Comparison of ENCODE assay signal across 20 cellular contexts in genomic region chr1:77625250-77625649, GRCh38. TPM values are rescaled to one million over a fixed set of nuclear protein-coding genes. Genes with fewer than 3 reads are reported as not detected.
DNase-seq lines count a peak whose midpoint lies in the region; ATAC-seq and TF ChIP-seq lines count a peak whose summit lies in the region.
"Had no signal": no experiment of that assay in that cellular context is flagged by ENCODE, and none has a peak within 500 bp of the region (broad histone marks: within the 10 kb centered on the region; RNA-seq: fewer than 3 reads in every experiment).

No MANE protein-coding gene starts in this region.

- H3K9me3 ChIP-seq in CD4-positive, alpha-beta T cell (ENCODE audit: control insufficient read depth, low read length), result no peaks in the 10 kb centered on the region
- no peaks in the 10 kb centered on the region for H3K9me3 ChIP-seq in PC-3 (ENCODE audit: low read length)
- H3K9me3 ChIP-seq: A549 had no signal

- H3K36me3 Mint-ChIP-seq in activated T-cell treated with anti-CD3 and anti-CD28 coated beads, Interleukin-2, amount 50 U/mL, for 24 hours (ENCODE audit: low read depth), result peaks cover 84% of the 10 kb centered on the region
- H3K36me3 Mint-ChIP-seq in CD4-positive, alpha-beta T cell (ENCODE audit: low read depth), result peaks cover 85% of the 10 kb centered on the region
- peaks cover 23% of the 10 kb centered on the region for H3K36me3 Mint-ChIP-seq in chondrocyte (ENCODE audit: low read depth)

- peaks cover 9% of the 10 kb centered on the region; the same call in 1 of the 2 replicates for H3K36me3 ChIP-seq in PC-3 (ENCODE audit: low read depth, low read length)

- H3F3A ChIP-seq in PC-3 (ENCODE audit: low read length, unreplicated experiment), result no peaks in the 10 kb centered on the region

- H3K4me1 Mint-ChIP-seq in activated T-cell treated with anti-CD3 and anti-CD28 coated beads, Interleukin-2, amount 50 U/mL, for 24 hours (ENCODE audit: low read depth), result peaks cover 23% of the 10 kb centered on the region
- H3K4me1 Mint-ChIP-seq in CD4-positive, alpha-beta T cell (ENCODE audit: low read depth), result peaks cover 10% of the 10 kb centered on the region
- peaks cover 7% of the 10 kb centered on the region for H3K4me1 Mint-ChIP-seq in chondrocyte (ENCODE audit: low read depth)
- H3K4me1 Mint-ChIP-seq: GM23338 had no signal

- no peak overlapping the region for H3K4me3 Mint-ChIP-seq in activated T-cell treated with anti-CD3 and anti-CD28 coated beads, Interleukin-2, amount 50 U/mL, for 24 hours
- H3K4me3 Mint-ChIP-seq in CD4-positive, alpha-beta T cell, result no peak overlapping the region
- H3K4me3 Mint-ChIP-seq in chondrocyte (ENCODE audit: unreplicated experiment), result no peak overlapping the region
- H3K4me3 Mint-ChIP-seq: CD8-positive, alpha-beta T cell; GM23338 had no signal

- H4K20me1 ChIP-seq in PC-3 (ENCODE audit: low read length), result no peaks in the 10 kb centered on the region

- no peak overlapping the region for H3K9ac ChIP-seq in PC-3 (ENCODE audit: low read length)

- in situ Hi-C loops in KBM-7 (cut with MboI; ENCODE audit: low pct_unique_long_range_greater_than_20kb, low sequenced_read_pairs), result no loop called here

- H3K9me3 Mint-ChIP-seq in activated T-cell treated with anti-CD3 and anti-CD28 coated beads, Interleukin-2, amount 50 U/mL, for 24 hours, result no peaks in the 10 kb centered on the region
- H3K9me3 Mint-ChIP-seq in CD4-positive, alpha-beta T cell, result no peaks in the 10 kb centered on the region
- no peaks in the 10 kb centered on the region for H3K9me3 Mint-ChIP-seq in chondrocyte (ENCODE audit: low read depth)
- H3K9me3 Mint-ChIP-seq: CD8-positive, alpha-beta T cell had no signal

- BruUV-seq in PC-3 (replicated peaks; lab: Mats Ljungman, UMichigan), result no TSS peak

- H3K4me2 ChIP-seq in PC-3 (ENCODE audit: low read length), result no peak overlapping the region
- H3K4me2 ChIP-seq: A549, GM23338 had no signal

- H3K79me2 ChIP-seq in PC-3 (ENCODE audit: low read length), result no peaks in the 10 kb centered on the region

- intact Hi-C loops in CD4-positive, alpha-beta T cell (cut with DNase I, micrococcal nuclease), result no loop called here
- intact Hi-C loops in PC-3 (cut with micrococcal nuclease), result loop anchor here (10.0 kb wide), 1 partner anchor 50 kb away; no protein-coding TSS in a partner anchor

- no peak overlapping the region for H2AFZ ChIP-seq in PC-3 (ENCODE audit: low read length)
- H2AFZ ChIP-seq: GM23338 had no signal

- H3K27ac Mint-ChIP-seq in activated T-cell treated with anti-CD3 and anti-CD28 coated beads, Interleukin-2, amount 50 U/mL, for 24 hours, result peak overlapping the region; percentile 64
- peak overlapping the region; percentile 58 for H3K27ac Mint-ChIP-seq in CD4-positive, alpha-beta T cell
- peak overlapping the region; percentile 68 for H3K27ac Mint-ChIP-seq in chondrocyte (ENCODE audit: unreplicated experiment)
- H3K27ac Mint-ChIP-seq: CD8-positive, alpha-beta T cell; GM23338 had no signal

- ATAC-seq in CD4-positive, alpha-beta T cell (ENCODE audit: poor library complexity), result no peak
- ATAC-seq in PC-3 (peak; percentile 54; the same call in 1 of the 2 replicates), GM21619 (IDR thresholded peaks at IDR 0.05; ENCODE audit: unreplicated experiment) (no peak)
- ATAC-seq: A549; CD8-positive, alpha-beta T cell; GM23338; HCT116 had no signal

- TF ChIP-seq CTCF in CD4-positive, alpha-beta T cell (IDR thresholded peaks at IDR 0.05), result no peak
- TF ChIP-seq CTCF in PC-3 (conservative IDR thresholded peaks at IDR 0.05; ENCODE audit: low read depth, low read length) (no peak), chondrocyte (IDR thresholded peaks at IDR 0.05) (no peak)

- H3K4me1 ChIP-seq in PC-3 (ENCODE audit: insufficient read depth, low read length), result no peaks in the 10 kb centered on the region

- no peak overlapping the region for H3K27ac ChIP-seq in CD4-positive, alpha-beta T cell (ENCODE audit: low read depth, low read length)
- H3K27ac ChIP-seq in PC-3 (ENCODE audit: low read length), result no peak overlapping the region
- H3K27ac ChIP-seq: A549 had no signal

- H3K27me3 Mint-ChIP-seq in activated T-cell treated with anti-CD3 and anti-CD28 coated beads, Interleukin-2, amount 50 U/mL, for 24 hours, result no peaks in the 10 kb centered on the region
- H3K27me3 Mint-ChIP-seq in CD4-positive, alpha-beta T cell, result no peaks in the 10 kb centered on the region
- H3K27me3 Mint-ChIP-seq in chondrocyte (ENCODE audit: low read depth), result no peaks in the 10 kb centered on the region

- H3K27me3 ChIP-seq in CD4-positive, alpha-beta T cell (ENCODE audit: control insufficient read depth, insufficient read depth, low read length), result no peaks in the 10 kb centered on the region
- no peaks in the 10 kb centered on the region for H3K27me3 ChIP-seq in PC-3 (ENCODE audit: low read length)

- DNase-seq in activated T-cell treated with anti-CD3 and anti-CD28 coated beads, Interleukin-2, amount 50 U/mL, for 24 hours, result no peak
- DNase-seq in activated T-cell treated with anti-CD3 and anti-CD28 coated beads, Interleukin-2, amount 50 U/mL, for 48 hours, result no peak
- DNase-seq in CD4-positive, alpha-beta T cell, result no peak
- peak; percentile 8 for DNase-seq in PC-3
- no peak for DNase-seq in chondrocyte (ENCODE audit: low spot score)
- no peak for DNase-seq in superior temporal gyrus (ENCODE audit: extremely low spot score)
- DNase-seq in KBM-7, result no peak
- DNase-seq: Calu3; CD8-positive, alpha-beta T cell; EL; NCI-H1694 treated with DMSO at 0.1 percent for 48 hours; NCI-H2227 treated with DMSO at 0.1 percent for 48 hours; NCI-H510A treated with DMSO at 0.1 percent for 48 hours; NCI-H774; RPMI8226; SHP77 treated with DMSO at 0.1 percent for 48 hours had no signal

- POLR2A ChIA-PET in CD4-positive, alpha-beta T cell (lab: Charles Lee), result no interaction called here
- POLR2A ChIA-PET in PC-3 (lab: Charles Lee; ENCODE audit: unreplicated experiment), result no interaction called here

- CTCF ChIA-PET in CD4-positive, alpha-beta T cell (lab: Charles Lee), result no interaction called here
- CTCF ChIA-PET in PC-3 (lab: Charles Lee), result no interaction called here

- H3K9me2 ChIP-seq in PC-3 (replicated peaks; ENCODE audit: low read length), result no peaks in the 10 kb centered on the region

- H3K4me3 ChIP-seq in PC-3 (ENCODE audit: low read length), result no peak overlapping the region
- H3K4me3 ChIP-seq: A549, GM23338 had no signal

RNA-seq across cellular contexts. Expression of gene ZZZ3, which starts 57.2 kb away (rescaled TPM):
- 10 to 100 TPM; 36.9 to 38.5 TPM for total RNA-seq in CD4-positive, alpha-beta T cell
- 58.1 and 77.8 TPM in 2 replicates for total RNA-seq in PC-3 (2014; rRNA removed)
- total RNA-seq in chondrocyte, result 34.6 to 42.0 TPM (median 41.1 TPM) in 3 replicates
